Comparison of ENCODE assay signal across 12 cellular contexts in genomic region chr1:158930504-158930903, GRCh38. TPM values are rescaled to one million over a fixed set of nuclear protein-coding genes. Genes with fewer than 3 reads are reported as not detected.
DNase-seq lines count a peak whose midpoint lies in the region; ATAC-seq lines count a peak whose summit lies in the region.
"Had no signal": no experiment of that assay in that cellular context is flagged by ENCODE, and none has a peak within 500 bp of the region (broad histone marks: within the 10 kb centered on the region; RNA-seq: fewer than 3 reads in every experiment).

No MANE protein-coding gene starts in this region.

- H3K27ac Mint-ChIP-seq in activated CD4-positive, alpha-beta T cell treated with anti-CD3 and anti-CD28 coated beads for 36 hours, result peak overlapping the region; percentile 38
- peak overlapping the region; percentile 55 for H3K27ac Mint-ChIP-seq in activated naive CD8-positive, alpha-beta T cell treated with anti-CD3 and anti-CD28 coated beads for 36 hours

- ATAC-seq in GM21381 (IDR thresholded peaks at IDR 0.05; ENCODE audit: unreplicated experiment) (peak; percentile 51), GM21423 (IDR thresholded peaks at IDR 0.05; ENCODE audit: unreplicated experiment) (no peak), HG02763 (IDR thresholded peaks at IDR 0.05; ENCODE audit: unreplicated experiment) (no peak)
- ATAC-seq in activated CD4-positive, alpha-beta T cell treated with anti-CD3 and anti-CD28 coated beads for 36 hours, result peak; percentile 47

- H3K27me3 Mint-ChIP-seq in activated CD4-positive, alpha-beta T cell treated with anti-CD3 and anti-CD28 coated beads for 36 hours, result peaks cover 3% of the 10 kb centered on the region
- no peaks in the 10 kb centered on the region for H3K27me3 Mint-ChIP-seq in activated naive CD8-positive, alpha-beta T cell treated with anti-CD3 and anti-CD28 coated beads for 36 hours

- POLR2A ChIA-PET in activated CD4-positive, alpha-beta T cell treated with anti-CD3 and anti-CD28 coated beads for 36 hours (lab: Charles Lee), result no interaction called here

- peaks cover 10% of the 10 kb centered on the region for H3K9me3 Mint-ChIP-seq in activated CD4-positive, alpha-beta T cell treated with anti-CD3 and anti-CD28 coated beads for 36 hours (ENCODE audit: low read depth)
- H3K9me3 Mint-ChIP-seq in activated naive CD8-positive, alpha-beta T cell treated with anti-CD3 and anti-CD28 coated beads for 36 hours, result peaks cover 8% of the 10 kb centered on the region

- CTCF ChIA-PET in activated CD4-positive, alpha-beta T cell treated with anti-CD3 and anti-CD28 coated beads for 36 hours (lab: Charles Lee), result no interaction called here

- H3K36me3 Mint-ChIP-seq in activated CD4-positive, alpha-beta T cell treated with anti-CD3 and anti-CD28 coated beads for 36 hours (ENCODE audit: low read depth), result peaks cover 2% of the 10 kb centered on the region
- no peaks in the 10 kb centered on the region for H3K36me3 Mint-ChIP-seq in activated naive CD8-positive, alpha-beta T cell treated with anti-CD3 and anti-CD28 coated beads for 36 hours

- in situ Hi-C loops in ACHN (cut with HindIII; ENCODE audit: low pct_ligation_motif_present, low pct_unique_long_range_greater_than_20kb, low sequenced_read_pairs), result no loop called here

- peaks cover 31% of the 10 kb centered on the region for H3K4me1 Mint-ChIP-seq in activated CD4-positive, alpha-beta T cell treated with anti-CD3 and anti-CD28 coated beads for 36 hours
- H3K4me1 Mint-ChIP-seq in activated naive CD8-positive, alpha-beta T cell treated with anti-CD3 and anti-CD28 coated beads for 36 hours, result peaks cover 12% of the 10 kb centered on the region

- intact Hi-C loops in activated CD4-positive, alpha-beta T cell treated with anti-CD3 and anti-CD28 coated beads for 36 hours (cut with DNase I, micrococcal nuclease), result loop anchor here in 1 of 2 experiments (10.0 kb wide), 1 partner anchor 144 kb away; the partner anchor contains the start of gene AIM2

- H3K4me3 Mint-ChIP-seq in activated CD4-positive, alpha-beta T cell treated with anti-CD3 and anti-CD28 coated beads for 36 hours, result peak overlapping the region; percentile 26
- H3K4me3 Mint-ChIP-seq in activated naive CD8-positive, alpha-beta T cell treated with anti-CD3 and anti-CD28 coated beads for 36 hours, result no peak overlapping the region

- peak; percentile 50 for DNase-seq in activated CD4-positive, alpha-beta T cell treated with anti-CD3 and anti-CD28 coated beads for 36 hours
- no peak for DNase-seq in activated naive CD8-positive, alpha-beta T cell treated with anti-CD3 and anti-CD28 coated beads for 36 hours
- peak; percentile 26 for DNase-seq in stimulated activated CD8-positive, alpha-beta memory T cell treated with anti-CD3 and anti-CD28 coated beads, Interleukin-15, amount 100 ng/mL, for 1 hour (ENCODE audit: low read depth)
- DNase-seq in NCI-H1694 treated with DMSO at 0.1 percent for 48 hours (lab: John Stamatoyannopoulos, UW) (no peak), ACHN (no peak)
- DNase-seq: COR-L47, NCI-H446 treated with DMSO at 0.1 percent for 48 hours had no signal

RNA-seq across cellular contexts. Expression of gene PYHIN1, which starts 0.8 kb away (rescaled TPM):
- 1 to 10 TPM; 5.6 to 6.8 TPM for total RNA-seq in activated CD4-positive, alpha-beta T cell treated with anti-CD3 and anti-CD28 coated beads for 36 hours
- total RNA-seq in activated naive CD8-positive, alpha-beta T cell treated with anti-CD3 and anti-CD28 coated beads for 36 hours, result 1 to 10 TPM; 1.4 to 1.6 TPM
- total RNA-seq: hepatocyte, skeletal muscle tissue had no signal

Comparison
In these comparisons a context has a peak if more than half of its experiments do, and no peak if none do; other contexts are left out.
1. ATAC-seq: peak in GM21381 (single experiment) and activated CD4-positive, alpha-beta T cell treated with anti-CD3 and anti-CD28 coated beads for 36 hours (single experiment); none in GM21423 (single experiment) and HG02763 (single experiment).
2. DNase-seq: peak in activated CD4-positive, alpha-beta T cell treated with anti-CD3 and anti-CD28 coated beads for 36 hours (single experiment) and stimulated activated CD8-positive, alpha-beta memory T cell treated with anti-CD3 and anti-CD28 coated beads, Interleukin-15, amount 100 ng/mL, for 1 hour (single experiment); none in activated naive CD8-positive, alpha-beta T cell treated with anti-CD3 and anti-CD28 coated beads for 36 hours (single experiment), NCI-H1694 treated with DMSO at 0.1 percent for 48 hours (single experiment) and ACHN (single experiment).